In genomic region chr13:33787051-33787591, GRCh38 we compare ENCODE assay signal across 8 cellular contexts. TPM values are rescaled to one million over a fixed set of nuclear protein-coding genes. Genes with fewer than 3 reads are reported as not detected.
DNase-seq lines count a peak whose midpoint lies in the region; ATAC-seq and TF ChIP-seq lines count a peak whose summit lies in the region.

No MANE protein-coding gene starts in this region.

- H3K4me1 Mint-ChIP-seq in central memory CD8-positive, alpha-beta T cell, result peaks cover 17% of the 10 kb centered on the region

- H3K9me2 ChIP-seq in MM.1S (replicated peaks; ENCODE audit: insufficient read depth, low read length), result no peaks in the 10 kb centered on the region

- ATAC-seq in GM19328 (IDR thresholded peaks at IDR 0.05; ENCODE audit: unreplicated experiment) (peak; percentile 56), HG03175 (IDR thresholded peaks at IDR 0.05; ENCODE audit: unreplicated experiment) (no peak)
- peak; percentile 81 for ATAC-seq in central memory CD8-positive, alpha-beta T cell (replicated peaks; ENCODE audit: extremely low read depth, poor library complexity, severe bottlenecking)

- TF ChIP-seq CTCF in MM.1S (IDR thresholded peaks at IDR 0.05; ENCODE audit: low read length), result no peak

- no peaks in the 10 kb centered on the region for H3F3A ChIP-seq in MM.1S (ENCODE audit: insufficient read depth, low read length)

- H3K9me3 Mint-ChIP-seq in central memory CD8-positive, alpha-beta T cell, result peaks cover 5% of the 10 kb centered on the region

- DNase-seq in AML-193 (lab: John Stamatoyannopoulos, UW) (peak; percentile 60 to 67), MM.1S (peak; percentile 18), DMS153 treated with DMSO at 0.1 percent for 48 hours (lab: John Stamatoyannopoulos, UW; ENCODE audit: unreplicated experiment) (no peak), cerebellum (ENCODE audit: low spot score) (no peak)
- DNase-seq in central memory CD8-positive, alpha-beta T cell (ENCODE audit: low spot score in 2 of 2), result no peak

- no peaks in the 10 kb centered on the region for H3K79me2 ChIP-seq in MM.1S (ENCODE audit: low read length)

- H3K4me3 Mint-ChIP-seq in central memory CD8-positive, alpha-beta T cell, result peak overlapping the region; percentile 83

- peaks cover 10% of the 10 kb centered on the region for H3K27me3 Mint-ChIP-seq in central memory CD8-positive, alpha-beta T cell

- no peaks in the 10 kb centered on the region for H3K9me3 ChIP-seq in MM.1S (replicated peaks; ENCODE audit: insufficient read depth, low read length)

- no peak overlapping the region for H3K4me3 ChIP-seq in MM.1S (ENCODE audit: low read length)
- peak overlapping the region in 6 of 7 experiments; percentile 7 to 33 (median 24) for H3K4me3 ChIP-seq in skin epidermis

- no peaks in the 10 kb centered on the region for H4K20me1 ChIP-seq in MM.1S (ENCODE audit: insufficient read depth, low read length)

- peaks cover 6% of the 10 kb centered on the region for H3K36me3 Mint-ChIP-seq in central memory CD8-positive, alpha-beta T cell (ENCODE audit: insufficient read depth)

- H2AFZ ChIP-seq in MM.1S (ENCODE audit: low read length), result no peak overlapping the region

- peaks cover 12% of the 10 kb centered on the region for H3K27me3 ChIP-seq in MM.1S (replicated peaks; ENCODE audit: insufficient read depth, low read length)

- peak overlapping the region; percentile 45; the same call in 1 of the 2 replicates for H3K4me2 ChIP-seq in MM.1S (ENCODE audit: low read depth, low read length)

- H3K27ac ChIP-seq in MM.1S (ENCODE audit: low read length) (no peak overlapping the region), skin epidermis (peak overlapping the region in 5 of 21 experiments; percentile 0 to 76 (median 29))

- no peaks in the 10 kb centered on the region for H3K4me1 ChIP-seq in MM.1S (ENCODE audit: low read length)

- no peak overlapping the region for H3K9ac ChIP-seq in MM.1S (ENCODE audit: low read length)

- peak overlapping the region; percentile 92 for H3K27ac Mint-ChIP-seq in central memory CD8-positive, alpha-beta T cell (ENCODE audit: low read depth)

- H3K36me3 ChIP-seq in MM.1S (replicated peaks; ENCODE audit: insufficient read depth, low read length), result no peaks in the 10 kb centered on the region

RNA-seq across cellular contexts. Expression of gene RFC3, which starts 30.8 kb away (rescaled TPM):
- total RNA-seq in cerebellum, result 28.8 TPM

Comparison
In these comparisons a context has a peak if more than half of its experiments do, and no peak if none do; other contexts are left out.
1. DNase-seq: peak in AML-193 (2 of 2) and MM.1S (single experiment); none in central memory CD8-positive, alpha-beta T cell (0 of 2), DMS153 treated with DMSO at 0.1 percent for 48 hours (single experiment) and cerebellum (single experiment).